22 cellular contexts compared by ENCODE assay signal in the genomic region with DNA sequence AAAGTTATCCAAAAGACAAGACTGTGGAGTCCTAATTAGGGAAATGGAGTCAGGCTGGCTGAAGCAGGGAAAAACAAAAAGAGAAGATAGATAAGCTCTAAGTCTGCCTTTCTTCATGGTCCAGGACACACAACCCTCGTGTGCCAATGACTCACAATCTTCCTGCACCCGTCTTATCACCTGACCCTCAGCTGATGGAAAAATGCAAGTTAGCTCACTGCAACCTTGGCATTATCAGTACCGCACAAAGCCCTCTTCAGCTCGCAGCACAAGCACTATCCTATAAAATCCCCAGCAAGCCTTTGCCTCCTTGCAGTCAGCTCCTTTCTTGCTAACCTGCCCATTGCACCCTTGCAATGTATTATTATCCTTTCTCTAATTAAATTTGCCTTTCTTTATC. TPM values are rescaled to one million over a fixed set of nuclear protein-coding genes. Genes with fewer than 3 reads are reported as not detected.
"Had no signal": no experiment of that assay in that cellular context is flagged by ENCODE, and none has a peak within 500 bp of the region (broad histone marks: within the 10 kb centered on the region; RNA-seq: fewer than 3 reads in every experiment).

No MANE protein-coding gene starts in this region.

- H3K27ac Mint-ChIP-seq: activated naive CD4-positive, alpha-beta T cell treated with anti-CD3 and anti-CD28 coated beads for 36 hours; activated naive CD8-positive, alpha-beta T cell treated with anti-CD3 and anti-CD28 coated beads, Interleukin-2, amount 50 U/mL, for 24 hours; activated T-helper 17 cell treated with anti-CD3 and anti-CD28 coated beads, Interleukin-2, amount 50 U/mL, for 72 hours; dendritic cell treated with granulocyte-macrophage colony-stimulating factor and Interleukin-4, amounts not matched to agents 40 ng/mL and 50 ng/mL, for 4 days; effector memory CD8-positive, alpha-beta T cell; naive thymus-derived CD8-positive, alpha-beta T cell; stimulated activated effector memory CD8-positive, alpha-beta T cell treated with anti-CD3 and anti-CD28 coated beads, Interleukin-12 subunit alpha, Interleukin-12 subunit beta, amount 100 ng/mL, for 72 hours had no signal

- H3K4me1 Mint-ChIP-seq: activated naive CD8-positive, alpha-beta T cell treated with anti-CD3 and anti-CD28 coated beads, Interleukin-2, amount 50 U/mL, for 24 hours; activated T-helper 17 cell treated with anti-CD3 and anti-CD28 coated beads, Interleukin-2, amount 50 U/mL, for 72 hours; naive thymus-derived CD8-positive, alpha-beta T cell; stimulated activated effector memory CD8-positive, alpha-beta T cell treated with anti-CD3 and anti-CD28 coated beads, Interleukin-12 subunit alpha, Interleukin-12 subunit beta, amount 100 ng/mL, for 72 hours had no signal

- ATAC-seq: activated naive CD8-positive, alpha-beta T cell treated with anti-CD3 and anti-CD28 coated beads, Interleukin-2, amount 50 U/mL, for 24 hours; activated T-helper 17 cell treated with anti-CD3 and anti-CD28 coated beads, Interleukin-2, amount 50 U/mL, for 72 hours; effector memory CD8-positive, alpha-beta T cell; gastrocnemius medialis; mucosa of descending colon; naive thymus-derived CD8-positive, alpha-beta T cell; stimulated activated effector memory CD8-positive, alpha-beta T cell treated with anti-CD3 and anti-CD28 coated beads, Interleukin-12 subunit alpha, Interleukin-12 subunit beta, amount 100 ng/mL, for 72 hours had no signal

- H3K27ac ChIP-seq: ascending aorta, breast epithelium, gastrocnemius medialis, left ventricle myocardium inferior, neutrophil, parathyroid adenoma, tibial nerve, vagina had no signal

- H3K36me3 ChIP-seq: ascending aorta, breast epithelium, gastrocnemius medialis, left ventricle myocardium inferior, neutrophil, tibial nerve, vagina had no signal

- H3K9ac ChIP-seq: parathyroid adenoma had no signal

- H3K36me3 Mint-ChIP-seq: stimulated activated effector memory CD8-positive, alpha-beta T cell treated with anti-CD3 and anti-CD28 coated beads, Interleukin-12 subunit alpha, Interleukin-12 subunit beta, amount 100 ng/mL, for 72 hours had no signal

- H3K4me1 ChIP-seq: ascending aorta, breast epithelium, gastrocnemius medialis, left ventricle myocardium inferior, tibial nerve, vagina had no signal

- H3K9me3 Mint-ChIP-seq: activated naive CD4-positive, alpha-beta T cell treated with anti-CD3 and anti-CD28 coated beads for 36 hours; activated naive CD8-positive, alpha-beta T cell treated with anti-CD3 and anti-CD28 coated beads, Interleukin-2, amount 50 U/mL, for 24 hours; activated T-helper 17 cell treated with anti-CD3 and anti-CD28 coated beads, Interleukin-2, amount 50 U/mL, for 72 hours; dendritic cell treated with granulocyte-macrophage colony-stimulating factor and Interleukin-4, amounts not matched to agents 40 ng/mL and 50 ng/mL, for 4 days; effector memory CD8-positive, alpha-beta T cell; stimulated activated effector memory CD8-positive, alpha-beta T cell treated with anti-CD3 and anti-CD28 coated beads, Interleukin-12 subunit alpha, Interleukin-12 subunit beta, amount 100 ng/mL, for 72 hours had no signal

- DNase-seq: activated CD4-positive, alpha-beta T cell treated with anti-CD3 and anti-CD28 coated beads for 1 hour; activated CD4-positive, alpha-beta T cell treated with anti-CD3 and anti-CD28 coated beads, Interleukin-2, amount 50 U/mL, for 4 hours; activated naive CD4-positive, alpha-beta T cell treated with anti-CD3 and anti-CD28 coated beads for 36 hours; activated naive CD8-positive, alpha-beta T cell treated with anti-CD3 and anti-CD28 coated beads, Interleukin-2, amount 50 U/mL, for 24 hours; cerebellar nuclear complex; effector memory CD8-positive, alpha-beta T cell; gastrocnemius medialis; islet precursor cell; left ventricle myocardium inferior; mucosa of descending colon; naive thymus-derived CD8-positive, alpha-beta T cell; retina; T-helper 2 cell had no signal

- H3K4me3 ChIP-seq: ascending aorta, breast epithelium, gastrocnemius medialis, left ventricle myocardium inferior, mucosa of descending colon, tibial nerve, vagina had no signal

- H3K27me3 ChIP-seq: ascending aorta, breast epithelium, gastrocnemius medialis, neutrophil, tibial nerve, vagina had no signal

- H3K9me3 ChIP-seq: ascending aorta, breast epithelium, gastrocnemius medialis, mucosa of descending colon, neutrophil, tibial nerve, vagina had no signal

- H3K4me3 Mint-ChIP-seq: activated naive CD4-positive, alpha-beta T cell treated with anti-CD3 and anti-CD28 coated beads for 36 hours; activated naive CD8-positive, alpha-beta T cell treated with anti-CD3 and anti-CD28 coated beads, Interleukin-2, amount 50 U/mL, for 24 hours; activated T-helper 17 cell treated with anti-CD3 and anti-CD28 coated beads, Interleukin-2, amount 50 U/mL, for 72 hours; dendritic cell treated with granulocyte-macrophage colony-stimulating factor and Interleukin-4, amounts not matched to agents 40 ng/mL and 50 ng/mL, for 4 days; effector memory CD8-positive, alpha-beta T cell; naive thymus-derived CD8-positive, alpha-beta T cell; stimulated activated effector memory CD8-positive, alpha-beta T cell treated with anti-CD3 and anti-CD28 coated beads, Interleukin-12 subunit alpha, Interleukin-12 subunit beta, amount 100 ng/mL, for 72 hours had no signal

RNA-seq across cellular contexts. Expression of gene OR7A5, which starts 4.3 kb away (rescaled TPM):
- total RNA-seq: activated naive CD4-positive, alpha-beta T cell treated with anti-CD3 and anti-CD28 coated beads for 36 hours; activated T-helper 17 cell treated with anti-CD3 and anti-CD28 coated beads, Interleukin-2, amount 50 U/mL, for 72 hours; ascending aorta; gastrocnemius medialis; left ventricle myocardium inferior; mucosa of descending colon; naive thymus-derived CD8-positive, alpha-beta T cell had no signal
- polyA plus RNA-seq: naive thymus-derived CD8-positive, alpha-beta T cell had no signal

RNA-seq across cellular contexts. Expression of gene OR7C1, which starts 4.3 kb away (rescaled TPM):
- total RNA-seq: activated naive CD4-positive, alpha-beta T cell treated with anti-CD3 and anti-CD28 coated beads for 36 hours; activated T-helper 17 cell treated with anti-CD3 and anti-CD28 coated beads, Interleukin-2, amount 50 U/mL, for 72 hours; ascending aorta; left ventricle myocardium inferior; mucosa of descending colon; naive thymus-derived CD8-positive, alpha-beta T cell had no signal
- polyA plus RNA-seq: naive thymus-derived CD8-positive, alpha-beta T cell had no signal

RNA-seq across cellular contexts. Expression of gene OR7A10, which starts 18.0 kb away (rescaled TPM):
- total RNA-seq: activated naive CD4-positive, alpha-beta T cell treated with anti-CD3 and anti-CD28 coated beads for 36 hours; activated T-helper 17 cell treated with anti-CD3 and anti-CD28 coated beads, Interleukin-2, amount 50 U/mL, for 72 hours; ascending aorta; breast epithelium; gastrocnemius medialis; left ventricle myocardium inferior; mucosa of descending colon; naive thymus-derived CD8-positive, alpha-beta T cell; tibial nerve; vagina had no signal
- polyA plus RNA-seq: naive thymus-derived CD8-positive, alpha-beta T cell had no signal

RNA-seq across cellular contexts. Expression of gene ADGRE2, which starts 52.3 kb away (rescaled TPM):
- total RNA-seq: naive thymus-derived CD8-positive, alpha-beta T cell had no signal
- polyA plus RNA-seq: naive thymus-derived CD8-positive, alpha-beta T cell had no signal

RNA-seq across cellular contexts. Expression of gene OR7A17, which starts 55.2 kb away (rescaled TPM):
- total RNA-seq: activated naive CD4-positive, alpha-beta T cell treated with anti-CD3 and anti-CD28 coated beads for 36 hours; activated T-helper 17 cell treated with anti-CD3 and anti-CD28 coated beads, Interleukin-2, amount 50 U/mL, for 72 hours; ascending aorta; breast epithelium; gastrocnemius medialis; left ventricle myocardium inferior; mucosa of descending colon; naive thymus-derived CD8-positive, alpha-beta T cell; tibial nerve; vagina had no signal
- polyA plus RNA-seq: naive thymus-derived CD8-positive, alpha-beta T cell had no signal
